1 cellular context compared by ENCODE assay signal in the genomic region with DNA sequence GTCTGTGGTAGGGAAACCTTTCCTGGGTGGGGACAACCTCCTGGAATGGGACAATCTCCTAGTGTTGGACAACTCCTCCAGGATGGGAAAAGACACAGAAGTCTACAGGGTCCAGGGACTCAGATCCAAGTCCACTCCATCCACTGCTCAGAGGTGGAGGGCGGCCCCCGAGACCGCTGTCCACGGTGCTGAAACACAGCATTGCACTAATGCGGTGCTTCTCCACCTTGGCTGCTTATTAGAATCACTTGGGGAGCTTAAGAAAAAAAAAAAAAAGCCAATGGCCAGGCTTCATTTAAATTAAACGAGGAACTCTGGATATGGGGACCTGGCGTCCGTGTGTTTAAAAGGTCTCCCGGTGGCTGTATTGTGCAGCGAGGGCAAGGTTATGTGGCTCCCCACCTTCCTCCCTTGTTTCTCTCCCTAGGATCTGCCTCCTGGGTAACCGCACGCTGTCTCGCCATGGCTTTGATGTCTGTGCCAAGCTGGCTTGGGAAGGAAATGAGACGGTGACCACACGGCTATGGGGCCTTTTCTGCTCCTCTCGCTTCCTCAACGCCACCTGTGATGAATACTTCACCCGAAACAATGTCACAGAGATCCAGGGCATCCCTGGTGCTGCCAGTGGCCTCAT.
TF ChIP-seq lines count a peak whose summit lies in the region.

No MANE protein-coding gene starts in this region.

TF ChIP-seq in GM12878, 131 proteins besides CTCF, POLR2A, EP300 and RAD21:
- TF ChIP-seq, protein P1, sequence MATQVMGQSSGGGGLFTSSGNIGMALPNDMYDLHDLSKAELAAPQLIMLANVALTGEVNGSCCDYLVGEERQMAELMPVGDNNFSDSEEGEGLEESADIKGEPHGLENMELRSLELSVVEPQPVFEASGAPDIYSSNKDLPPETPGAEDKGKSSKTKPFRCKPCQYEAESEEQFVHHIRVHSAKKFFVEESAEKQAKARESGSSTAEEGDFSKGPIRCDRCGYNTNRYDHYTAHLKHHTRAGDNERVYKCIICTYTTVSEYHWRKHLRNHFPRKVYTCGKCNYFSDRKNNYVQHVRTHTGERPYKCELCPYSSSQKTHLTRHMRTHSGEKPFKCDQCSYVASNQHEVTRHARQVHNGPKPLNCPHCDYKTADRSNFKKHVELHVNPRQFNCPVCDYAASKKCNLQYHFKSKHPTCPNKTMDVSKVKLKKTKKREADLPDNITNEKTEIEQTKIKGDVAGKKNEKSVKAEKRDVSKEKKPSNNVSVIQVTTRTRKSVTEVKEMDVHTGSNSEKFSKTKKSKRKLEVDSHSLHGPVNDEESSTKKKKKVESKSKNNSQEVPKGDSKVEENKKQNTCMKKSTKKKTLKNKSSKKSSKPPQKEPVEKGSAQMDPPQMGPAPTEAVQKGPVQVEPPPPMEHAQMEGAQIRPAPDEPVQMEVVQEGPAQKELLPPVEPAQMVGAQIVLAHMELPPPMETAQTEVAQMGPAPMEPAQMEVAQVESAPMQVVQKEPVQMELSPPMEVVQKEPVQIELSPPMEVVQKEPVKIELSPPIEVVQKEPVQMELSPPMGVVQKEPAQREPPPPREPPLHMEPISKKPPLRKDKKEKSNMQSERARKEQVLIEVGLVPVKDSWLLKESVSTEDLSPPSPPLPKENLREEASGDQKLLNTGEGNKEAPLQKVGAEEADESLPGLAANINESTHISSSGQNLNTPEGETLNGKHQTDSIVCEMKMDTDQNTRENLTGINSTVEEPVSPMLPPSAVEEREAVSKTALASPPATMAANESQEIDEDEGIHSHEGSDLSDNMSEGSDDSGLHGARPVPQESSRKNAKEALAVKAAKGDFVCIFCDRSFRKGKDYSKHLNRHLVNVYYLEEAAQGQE (IDR thresholded peaks at IDR 0.05; ENCODE audit: low read depth, low read length), result peak; percentile 96
- no peak for TF ChIP-seq SMAD5 (IDR thresholded peaks at IDR 0.05; ENCODE audit: low read depth)
- no peak for TF ChIP-seq NFIC (IDR thresholded peaks at IDR 0.05; ENCODE audit: low read depth, low read length)
- no peak for TF ChIP-seq ESRRA (IDR thresholded peaks at IDR 0.05; ENCODE audit: low read length)
- TF ChIP-seq, protein P2, sequence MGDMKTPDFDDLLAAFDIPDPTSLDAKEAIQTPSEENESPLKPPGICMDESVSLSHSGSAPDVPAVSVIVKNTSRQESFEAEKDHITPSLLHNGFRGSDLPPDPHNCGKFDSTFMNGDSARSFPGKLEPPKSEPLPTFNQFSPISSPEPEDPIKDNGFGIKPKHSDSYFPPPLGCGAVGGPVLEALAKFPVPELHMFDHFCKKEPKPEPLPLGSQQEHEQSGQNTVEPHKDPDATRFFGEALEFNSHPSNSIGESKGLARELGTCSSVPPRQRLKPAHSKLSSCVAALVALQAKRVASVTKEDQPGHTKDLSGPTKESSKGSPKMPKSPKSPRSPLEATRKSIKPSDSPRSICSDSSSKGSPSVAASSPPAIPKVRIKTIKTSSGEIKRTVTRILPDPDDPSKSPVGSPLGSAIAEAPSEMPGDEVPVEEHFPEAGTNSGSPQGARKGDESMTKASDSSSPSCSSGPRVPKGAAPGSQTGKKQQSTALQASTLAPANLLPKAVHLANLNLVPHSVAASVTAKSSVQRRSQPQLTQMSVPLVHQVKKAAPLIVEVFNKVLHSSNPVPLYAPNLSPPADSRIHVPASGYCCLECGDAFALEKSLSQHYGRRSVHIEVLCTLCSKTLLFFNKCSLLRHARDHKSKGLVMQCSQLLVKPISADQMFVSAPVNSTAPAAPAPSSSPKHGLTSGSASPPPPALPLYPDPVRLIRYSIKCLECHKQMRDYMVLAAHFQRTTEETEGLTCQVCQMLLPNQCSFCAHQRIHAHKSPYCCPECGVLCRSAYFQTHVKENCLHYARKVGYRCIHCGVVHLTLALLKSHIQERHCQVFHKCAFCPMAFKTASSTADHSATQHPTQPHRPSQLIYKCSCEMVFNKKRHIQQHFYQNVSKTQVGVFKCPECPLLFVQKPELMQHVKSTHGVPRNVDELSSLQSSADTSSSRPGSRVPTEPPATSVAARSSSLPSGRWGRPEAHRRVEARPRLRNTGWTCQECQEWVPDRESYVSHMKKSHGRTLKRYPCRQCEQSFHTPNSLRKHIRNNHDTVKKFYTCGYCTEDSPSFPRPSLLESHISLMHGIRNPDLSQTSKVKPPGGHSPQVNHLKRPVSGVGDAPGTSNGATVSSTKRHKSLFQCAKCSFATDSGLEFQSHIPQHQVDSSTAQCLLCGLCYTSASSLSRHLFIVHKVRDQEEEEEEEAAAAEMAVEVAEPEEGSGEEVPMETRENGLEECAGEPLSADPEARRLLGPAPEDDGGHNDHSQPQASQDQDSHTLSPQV (IDR thresholded peaks at IDR 0.05), result no peak
- TF ChIP-seq, protein P3, sequence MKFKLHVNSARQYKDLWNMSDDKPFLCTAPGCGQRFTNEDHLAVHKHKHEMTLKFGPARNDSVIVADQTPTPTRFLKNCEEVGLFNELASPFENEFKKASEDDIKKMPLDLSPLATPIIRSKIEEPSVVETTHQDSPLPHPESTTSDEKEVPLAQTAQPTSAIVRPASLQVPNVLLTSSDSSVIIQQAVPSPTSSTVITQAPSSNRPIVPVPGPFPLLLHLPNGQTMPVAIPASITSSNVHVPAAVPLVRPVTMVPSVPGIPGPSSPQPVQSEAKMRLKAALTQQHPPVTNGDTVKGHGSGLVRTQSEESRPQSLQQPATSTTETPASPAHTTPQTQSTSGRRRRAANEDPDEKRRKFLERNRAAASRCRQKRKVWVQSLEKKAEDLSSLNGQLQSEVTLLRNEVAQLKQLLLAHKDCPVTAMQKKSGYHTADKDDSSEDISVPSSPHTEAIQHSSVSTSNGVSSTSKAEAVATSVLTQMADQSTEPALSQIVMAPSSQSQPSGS (IDR thresholded peaks at IDR 0.05; ENCODE audit: low read length), result no peak
